ENCODE assay signal across 16 cellular contexts in genomic region chr14:30790827-30791226, GRCh38.
DNase-seq lines count a peak whose midpoint lies in the region; ATAC-seq and TF ChIP-seq lines count a peak whose summit lies in the region.
"Had no signal": no experiment of that assay in that cellular context is flagged by ENCODE, and none has a peak within 500 bp of the region (broad histone marks: within the 10 kb centered on the region; RNA-seq: fewer than 3 reads in every experiment).

No MANE protein-coding gene starts in this region.

- no peak for TF ChIP-seq CTCF in fibroblast of mammary gland (conservative IDR thresholded peaks at IDR 0.05; ENCODE audit: control insufficient read depth, insufficient read depth, low read depth, low read length)

- DNase-seq in Daoy (ENCODE audit: low read depth): peak; percentile 21
- DNase-seq in HT1080 (ENCODE audit: low read depth): peak; percentile 28
- DNase-seq in NCI-H226: peak; percentile 61
- DNase-seq in fibroblast of mammary gland (ENCODE audit: low read depth): peak; percentile 4
- no peak for DNase-seq in cerebellar nuclear complex (lab: John Stamatoyannopoulos, UW)
- DNase-seq: ACHN; CD4-positive, CD25-positive, alpha-beta regulatory T cell; DMS53; HFFc6; IMR-90; KG1 had no signal

- no peak for ATAC-seq in GM19328 (IDR thresholded peaks at IDR 0.05; ENCODE audit: unreplicated experiment)
- no peak for ATAC-seq in activated CD4-positive, CD25-positive, alpha-beta regulatory T cell treated with anti-CD3 and anti-CD28 coated beads, Interleukin-2, amount 50 U/mL, for 24 hours
- ATAC-seq: GM12878 had no signal

- no peak overlapping the region for H3K4me3 ChIP-seq in fibroblast of mammary gland (ENCODE audit: control insufficient read depth, low read depth, low read length)
- H3K4me3 ChIP-seq: BLaER1 treated with 17β-estradiol and CSF1 and Interleukin-3, amounts not matched to agents 10 nM and 100 nM; GM12878; HAP-1 had no signal

Comparison
In these comparisons a context has a peak if more than half of its experiments do, and no peak if none do; other contexts are left out.
1. DNase-seq: peak in Daoy (single experiment), HT1080 (single experiment), NCI-H226 (single experiment) and fibroblast of mammary gland (single experiment); none in cerebellar nuclear complex (0 of 2).